8 cellular contexts compared by ENCODE assay signal in genomic region chr4:42655921-42656735, GRCh38. TPM values are rescaled to one million over a fixed set of nuclear protein-coding genes. Genes with fewer than 3 reads are reported as not detected.
DNase-seq lines count a peak whose midpoint lies in the region; ATAC-seq and TF ChIP-seq lines count a peak whose summit lies in the region.

No MANE protein-coding gene starts in this region.

- intact Hi-C loops in prostate gland (cut with DNase I), result no loop called here

- peak overlapping the region; percentile 97 for H3K4me3 Mint-ChIP-seq in activated naive CD8-positive, alpha-beta T cell

- WGBS in prostate gland, result 1% methylated on average over 42 of the region's 45 CpGs

- no peak for TF ChIP-seq POLR2A in Peyer's patch (IDR thresholded peaks at IDR 0.05)
- no peak for TF ChIP-seq POLR2A in prostate gland (IDR thresholded peaks at IDR 0.05)

- H3K27me3 ChIP-seq in Peyer's patch (no peaks in the 10 kb centered on the region), right atrium auricular region (no peaks in the 10 kb centered on the region), prostate gland (replicated peaks; ENCODE audit: insufficient read depth) (no peaks in the 10 kb centered on the region)

- DNase-seq in 8988T (peak; percentile 25), Peyer's patch (peak; percentile 55 to 75 (median 70)), right atrium auricular region (ENCODE audit: low spot score) (peak; percentile 61), prostate gland (ENCODE audit: low spot score) (peak; percentile 45), NCI-H446 treated with DMSO at 0.1 percent for 48 hours (lab: John Stamatoyannopoulos, UW) (no peak)

- H3K4me1 ChIP-seq in Peyer's patch (peaks cover 0 to 31% (median 7%) of the 10 kb centered on the region in 4 donors), right atrium auricular region (peaks cover 0 to 38% of the 10 kb centered on the region in 2 donors), prostate gland (replicated peaks) (no peaks in the 10 kb centered on the region)

- H3K36me3 ChIP-seq in Peyer's patch, result no peaks in the 10 kb centered on the region
- no peaks in the 10 kb centered on the region for H3K36me3 ChIP-seq in right atrium auricular region
- no peaks in the 10 kb centered on the region for H3K36me3 ChIP-seq in prostate gland

- H3K27ac ChIP-seq in Peyer's patch, result peak overlapping the region; percentile 74 to 97 (median 88)
- peak overlapping the region; percentile 83 to 86 for H3K27ac ChIP-seq in right atrium auricular region
- H3K27ac ChIP-seq in prostate gland, result peak overlapping the region; percentile 66 to 87

- peak overlapping the region; percentile 90 for H3K27ac Mint-ChIP-seq in activated naive CD8-positive, alpha-beta T cell

- ATAC-seq in GM18861 (IDR thresholded peaks at IDR 0.05; ENCODE audit: unreplicated experiment), result peak; percentile 10
- ATAC-seq in HG03095 (IDR thresholded peaks at IDR 0.05; ENCODE audit: unreplicated experiment), result peak; percentile 6

- TF ChIP-seq CTCF in Peyer's patch (IDR thresholded peaks at IDR 0.05) (no peak), right atrium auricular region (IDR thresholded peaks at IDR 0.05) (no peak), prostate gland (IDR thresholded peaks at IDR 0.05) (no peak)

- peaks cover 20% of the 10 kb centered on the region for H3K36me3 Mint-ChIP-seq in activated naive CD8-positive, alpha-beta T cell

- H3K9me3 ChIP-seq in Peyer's patch (no peaks in the 10 kb centered on the region), right atrium auricular region (no peaks in the 10 kb centered on the region), prostate gland (no peaks in the 10 kb centered on the region)

- H3K27me3 Mint-ChIP-seq in activated naive CD8-positive, alpha-beta T cell, result no peaks in the 10 kb centered on the region

- H3K9me3 Mint-ChIP-seq in activated naive CD8-positive, alpha-beta T cell (ENCODE audit: low read depth), result peaks cover 3% of the 10 kb centered on the region

- H3K4me3 ChIP-seq in Peyer's patch, result peak overlapping the region; percentile 80 to 96 (median 90)
- H3K4me3 ChIP-seq in right atrium auricular region, result peak overlapping the region; percentile 86 to 88
- H3K4me3 ChIP-seq in prostate gland, result peak overlapping the region; percentile 83 to 88

- peaks cover 67% of the 10 kb centered on the region for H3K4me1 Mint-ChIP-seq in activated naive CD8-positive, alpha-beta T cell (ENCODE audit: low read depth)

RNA-seq across cellular contexts. Expression of gene ATP8A1, which starts 0.8 kb away (rescaled TPM):
- total RNA-seq in Peyer's patch, result 100 to 1,000 TPM in 3 of 4 donors, 10 to 100 TPM in 1; 71.0 to 172 (median 158) TPM
- total RNA-seq in right atrium auricular region, result 10 to 100 TPM; 12.5 to 25.8 TPM
- total RNA-seq in prostate gland, result 10 to 100 TPM; 18.6 to 74.0 TPM
